Comparison of ENCODE assay signal across 25 cellular contexts in genomic region chr2:221590861-221591260, GRCh38.
"Had no signal": no experiment of that assay in that cellular context is flagged by ENCODE, and none has a peak within 500 bp of the region (broad histone marks: within the 10 kb centered on the region; RNA-seq: fewer than 3 reads in every experiment).

No MANE protein-coding gene starts in this region.

- H3K4me1 ChIP-seq: esophagus muscularis mucosa, gastroesophageal sphincter, heart left ventricle, left lung, neural progenitor cell, prostate gland, right atrium auricular region, upper lobe of right lung had no signal

- H2AFZ ChIP-seq: neural progenitor cell had no signal

- H3K36me3 Mint-ChIP-seq: activated naive CD8-positive, alpha-beta T cell treated with anti-CD3 and anti-CD28 coated beads, Interleukin-2, amount 10 ng/mL, durations not matched to agents 7 days and 5 days; neural progenitor cell had no signal

- H3K4me3 Mint-ChIP-seq: activated CD8-positive, alpha-beta T cell treated with anti-CD3 and anti-CD28 coated beads for 36 hours; activated naive CD8-positive, alpha-beta T cell treated with anti-CD3 and anti-CD28 coated beads, Interleukin-2, amount 10 ng/mL, durations not matched to agents 7 days and 5 days; activated T-helper 17 cell treated with anti-CD3 and anti-CD28 coated beads, Interleukin-2, amount 50 U/mL, for 72 hours; neural progenitor cell had no signal

- H3K27ac ChIP-seq: cardiac muscle cell, esophagus muscularis mucosa, gastroesophageal sphincter, heart left ventricle, left lung, neural progenitor cell, prostate gland, right atrium auricular region, upper lobe of right lung had no signal

- H3K36me3 ChIP-seq: cardiac muscle cell, esophagus muscularis mucosa, gastroesophageal sphincter, heart left ventricle, left lung, neural progenitor cell, prostate gland, right atrium auricular region, upper lobe of right lung had no signal

- H3K27me3 ChIP-seq: cardiac muscle cell, esophagus muscularis mucosa, gastroesophageal sphincter, left lung, neural progenitor cell had no signal

- DNase-seq: activated CD4-positive, alpha-beta T cell treated with anti-CD3 and anti-CD28 coated beads for 48 hours; activated CD4-positive, CD25-positive, alpha-beta regulatory T cell; activated CD8-positive, alpha-beta T cell treated with anti-CD3 and anti-CD28 coated beads for 36 hours; activated naive CD4-positive, alpha-beta T cell; activated naive CD8-positive, alpha-beta T cell treated with anti-CD3 and anti-CD28 coated beads, Interleukin-2, amount 10 ng/mL, durations not matched to agents 7 days and 5 days; activated T-cell treated with anti-CD3 and anti-CD28 coated beads, Interleukin-2, amount 50 U/mL, for 1 hour; amygdala; dermis blood vessel endothelial cell; effector memory CD4-positive, alpha-beta T cell; heart left ventricle; kidney; left lung; mammary epithelial cell; stimulated activated CD4-positive, alpha-beta T cell treated with anti-CD3 and anti-CD28 coated beads, Interleukin-12 subunit alpha, Interleukin-12 subunit beta, amount 100 ng/mL, for 4 hours; stimulated activated CD4-positive, alpha-beta T cell treated with anti-CD3 and anti-CD28 coated beads, Interleukin-1b, Interleukin-23, amount 100 ng/mL, for 48 hours; stimulated activated CD8-positive, alpha-beta memory T cell treated with anti-CD3 and anti-CD28 coated beads, Interleukin-4, amount 100 ng/mL, for 48 hours; stimulated activated naive CD4-positive, alpha-beta T cell; upper lobe of right lung had no signal

- H3K9ac ChIP-seq: neural progenitor cell had no signal

- H3K9me3 Mint-ChIP-seq: activated CD8-positive, alpha-beta T cell treated with anti-CD3 and anti-CD28 coated beads for 36 hours; activated naive CD8-positive, alpha-beta T cell treated with anti-CD3 and anti-CD28 coated beads, Interleukin-2, amount 10 ng/mL, durations not matched to agents 7 days and 5 days; activated T-helper 17 cell treated with anti-CD3 and anti-CD28 coated beads, Interleukin-2, amount 50 U/mL, for 72 hours; neural progenitor cell had no signal

- ATAC-seq: activated CD8-positive, alpha-beta T cell treated with anti-CD3 and anti-CD28 coated beads for 36 hours; activated T-helper 17 cell treated with anti-CD3 and anti-CD28 coated beads, Interleukin-2, amount 50 U/mL, for 72 hours; gastroesophageal sphincter; heart left ventricle; left lung; upper lobe of right lung had no signal

- H3K27ac Mint-ChIP-seq: activated CD8-positive, alpha-beta T cell treated with anti-CD3 and anti-CD28 coated beads for 36 hours; activated naive CD8-positive, alpha-beta T cell treated with anti-CD3 and anti-CD28 coated beads, Interleukin-2, amount 10 ng/mL, durations not matched to agents 7 days and 5 days; activated T-helper 17 cell treated with anti-CD3 and anti-CD28 coated beads, Interleukin-2, amount 50 U/mL, for 72 hours; neural progenitor cell had no signal

- H3K4me2 ChIP-seq: neural progenitor cell had no signal

- H3K4me1 Mint-ChIP-seq: activated naive CD8-positive, alpha-beta T cell treated with anti-CD3 and anti-CD28 coated beads, Interleukin-2, amount 10 ng/mL, durations not matched to agents 7 days and 5 days; activated T-helper 17 cell treated with anti-CD3 and anti-CD28 coated beads, Interleukin-2, amount 50 U/mL, for 72 hours; neural progenitor cell had no signal

- H3K9me3 ChIP-seq: esophagus muscularis mucosa, gastroesophageal sphincter, left lung, prostate gland, right atrium auricular region, upper lobe of right lung had no signal

- H3K4me3 ChIP-seq: cardiac muscle cell, esophagus muscularis mucosa, gastroesophageal sphincter, heart left ventricle, left lung, neural progenitor cell, prostate gland, right atrium auricular region, upper lobe of right lung had no signal
